17 cellular contexts compared by ENCODE assay signal in genomic region chr10:95739046-95739445, GRCh38. TPM values are rescaled to one million over a fixed set of nuclear protein-coding genes. Genes with fewer than 3 reads are reported as not detected.
DNase-seq lines count a peak whose midpoint lies in the region; FAIRE-seq and TF ChIP-seq lines count a peak whose summit lies in the region.
"Had no signal": no experiment of that assay in that cellular context is flagged by ENCODE, and none has a peak within 500 bp of the region (broad histone marks: within the 10 kb centered on the region; RNA-seq: fewer than 3 reads in every experiment).

No MANE protein-coding gene starts in this region.

- H3K36me3 ChIP-seq in Peyer's patch, result no peaks in the 10 kb centered on the region
- H3K36me3 ChIP-seq: BLaER1 treated with 17β-estradiol and CSF1 and Interleukin-3, amounts not matched to agents 10 nM and 100 nM had no signal

- H3K27me3 ChIP-seq in Peyer's patch, result no peaks in the 10 kb centered on the region
- H3K27me3 ChIP-seq: BLaER1 treated with 17β-estradiol and CSF1 and Interleukin-3, amounts not matched to agents 10 nM and 100 nM had no signal

- peaks cover 0 to 7% (median 3%) of the 10 kb centered on the region in 4 donors for H3K4me1 ChIP-seq in Peyer's patch

- no peaks in the 10 kb centered on the region for H3K36me3 Mint-ChIP-seq in activated CD4-positive, alpha-beta memory T cell treated with anti-CD3 and anti-CD28 coated beads for 36 hours
- H3K36me3 Mint-ChIP-seq in activated CD4-positive, alpha-beta memory T cell treated with anti-CD3 and anti-CD28 coated beads, Interleukin-2, amount 10 ng/mL, durations not matched to agents 7 days and 5 days (ENCODE audit: low read depth), result no peaks in the 10 kb centered on the region
- H3K36me3 Mint-ChIP-seq in T-helper 2 cell treated with Interferon-gamma antibody and Interleukin-4, amounts not matched to agents 5 μg/mL and 100 μg/mL, for 36 hours (ENCODE audit: low read depth), result peaks cover 5% of the 10 kb centered on the region
- H3K36me3 Mint-ChIP-seq in nephron (ENCODE audit: low read depth) (no peaks in the 10 kb centered on the region), chondrocyte (ENCODE audit: low read depth) (no peaks in the 10 kb centered on the region)
- H3K36me3 Mint-ChIP-seq: CD8-positive, alpha-beta T cell had no signal

- no peak for TF ChIP-seq POLR2A in Peyer's patch (IDR thresholded peaks at IDR 0.05)

- no peak for TF ChIP-seq CTCF in nephron (IDR thresholded peaks at IDR 0.05; ENCODE audit: unreplicated experiment in 3 of 3)
- TF ChIP-seq CTCF in Peyer's patch (IDR thresholded peaks at IDR 0.05), result no peak
- TF ChIP-seq CTCF in chondrocyte (IDR thresholded peaks at IDR 0.05), result no peak

- H3K27ac Mint-ChIP-seq in activated CD4-positive, alpha-beta memory T cell treated with anti-CD3 and anti-CD28 coated beads for 36 hours, result no peak overlapping the region
- H3K27ac Mint-ChIP-seq in activated CD4-positive, alpha-beta memory T cell treated with anti-CD3 and anti-CD28 coated beads, Interleukin-2, amount 10 ng/mL, durations not matched to agents 7 days and 5 days, result no peak overlapping the region
- peak overlapping the region; percentile 17 for H3K27ac Mint-ChIP-seq in T-helper 2 cell treated with Interferon-gamma antibody and Interleukin-4, amounts not matched to agents 5 μg/mL and 100 μg/mL, for 36 hours
- peak overlapping the region in 2 of 3 experiments; percentile 2 to 50 for H3K27ac Mint-ChIP-seq in nephron
- H3K27ac Mint-ChIP-seq in chondrocyte (ENCODE audit: unreplicated experiment), result no peak overlapping the region
- H3K27ac Mint-ChIP-seq: B cell; CD8-positive, alpha-beta T cell; HFFc6 had no signal

- H3K9me3 ChIP-seq in Peyer's patch, result no peaks in the 10 kb centered on the region

- CTCF ChIA-PET in activated CD4-positive, alpha-beta memory T cell treated with anti-CD3 and anti-CD28 coated beads for 36 hours (lab: Charles Lee), result interaction anchor here (1.0 kb wide), 1 partner anchor 46 kb away, joined by 3 read pairs; the partner anchor contains the start of gene TCTN3
- CTCF ChIA-PET in activated CD4-positive, alpha-beta memory T cell treated with anti-CD3 and anti-CD28 coated beads, Interleukin-2, amount 10 ng/mL, durations not matched to agents 7 days and 5 days (lab: Charles Lee), result interaction anchor here (3.1 kb wide), 1 partner anchor 45 kb away, joined by 9 read pairs; the partner anchor contains the start of gene TCTN3

- no peaks in the 10 kb centered on the region for H3K4me1 Mint-ChIP-seq in activated CD4-positive, alpha-beta memory T cell treated with anti-CD3 and anti-CD28 coated beads for 36 hours (ENCODE audit: low read depth)
- peaks cover 11% of the 10 kb centered on the region for H3K4me1 Mint-ChIP-seq in activated CD4-positive, alpha-beta memory T cell treated with anti-CD3 and anti-CD28 coated beads, Interleukin-2, amount 10 ng/mL, durations not matched to agents 7 days and 5 days
- peaks cover 23% of the 10 kb centered on the region for H3K4me1 Mint-ChIP-seq in T-helper 2 cell treated with Interferon-gamma antibody and Interleukin-4, amounts not matched to agents 5 μg/mL and 100 μg/mL, for 36 hours (ENCODE audit: low read depth)
- H3K4me1 Mint-ChIP-seq in nephron, result peaks cover 38% of the 10 kb centered on the region
- peaks cover 23% of the 10 kb centered on the region for H3K4me1 Mint-ChIP-seq in chondrocyte (ENCODE audit: low read depth)

- intact Hi-C loops in activated CD4-positive, alpha-beta memory T cell treated with anti-CD3 and anti-CD28 coated beads for 36 hours (cut with micrococcal nuclease), result no loop called here

- no peak overlapping the region for H3K4me3 Mint-ChIP-seq in activated CD4-positive, alpha-beta memory T cell treated with anti-CD3 and anti-CD28 coated beads for 36 hours
- no peak overlapping the region for H3K4me3 Mint-ChIP-seq in activated CD4-positive, alpha-beta memory T cell treated with anti-CD3 and anti-CD28 coated beads, Interleukin-2, amount 10 ng/mL, durations not matched to agents 7 days and 5 days
- H3K4me3 Mint-ChIP-seq in T-helper 2 cell treated with Interferon-gamma antibody and Interleukin-4, amounts not matched to agents 5 μg/mL and 100 μg/mL, for 36 hours, result no peak overlapping the region
- H3K4me3 Mint-ChIP-seq in nephron (no peak overlapping the region), chondrocyte (ENCODE audit: unreplicated experiment) (no peak overlapping the region)
- H3K4me3 Mint-ChIP-seq: B cell; CD8-positive, alpha-beta T cell; HFFc6 had no signal

- peak; percentile 14 for DNase-seq in activated CD4-positive, alpha-beta memory T cell treated with anti-CD3 and anti-CD28 coated beads for 36 hours
- DNase-seq in activated CD4-positive, alpha-beta memory T cell treated with anti-CD3 and anti-CD28 coated beads, Interleukin-2, amount 10 ng/mL, durations not matched to agents 7 days and 5 days, result no peak
- DNase-seq in GM19239 (ENCODE audit: insufficient read length, low spot score), result no peak
- no peak for DNase-seq in T-helper 2 cell treated with Interferon-gamma antibody and Interleukin-4, amounts not matched to agents 5 μg/mL and 100 μg/mL, for 36 hours (ENCODE audit: low spot score)
- DNase-seq in Peyer's patch, result no peak
- no peak for DNase-seq in chondrocyte (ENCODE audit: low spot score)
- DNase-seq: Calu3; CD8-positive, alpha-beta T cell; DMS79 treated with DMSO at 0.1 percent for 48 hours; GF-D8; GOT3; H7; HFFc6 had no signal

- POLR2A ChIA-PET in activated CD4-positive, alpha-beta memory T cell treated with anti-CD3 and anti-CD28 coated beads for 36 hours (lab: Charles Lee), result no interaction called here
- POLR2A ChIA-PET in activated CD4-positive, alpha-beta memory T cell treated with anti-CD3 and anti-CD28 coated beads, Interleukin-2, amount 10 ng/mL, durations not matched to agents 7 days and 5 days (lab: Charles Lee), result no interaction called here

- H3K9me3 Mint-ChIP-seq in activated CD4-positive, alpha-beta memory T cell treated with anti-CD3 and anti-CD28 coated beads for 36 hours, result peaks cover 3% of the 10 kb centered on the region
- H3K9me3 Mint-ChIP-seq in activated CD4-positive, alpha-beta memory T cell treated with anti-CD3 and anti-CD28 coated beads, Interleukin-2, amount 10 ng/mL, durations not matched to agents 7 days and 5 days, result peaks cover 8% of the 10 kb centered on the region
- peaks cover 6% of the 10 kb centered on the region for H3K9me3 Mint-ChIP-seq in T-helper 2 cell treated with Interferon-gamma antibody and Interleukin-4, amounts not matched to agents 5 μg/mL and 100 μg/mL, for 36 hours
- H3K9me3 Mint-ChIP-seq in nephron (peaks cover 3% of the 10 kb centered on the region), chondrocyte (ENCODE audit: low read depth) (no peaks in the 10 kb centered on the region)

- no peak overlapping the region for H3K4me3 ChIP-seq in Peyer's patch
- H3K4me3 ChIP-seq: BLaER1 treated with 17β-estradiol and CSF1 and Interleukin-3, amounts not matched to agents 10 nM and 100 nM had no signal

- H3K27me3 Mint-ChIP-seq in activated CD4-positive, alpha-beta memory T cell treated with anti-CD3 and anti-CD28 coated beads for 36 hours, result peaks cover 8% of the 10 kb centered on the region
- H3K27me3 Mint-ChIP-seq in activated CD4-positive, alpha-beta memory T cell treated with anti-CD3 and anti-CD28 coated beads, Interleukin-2, amount 10 ng/mL, durations not matched to agents 7 days and 5 days, result peaks cover 14% of the 10 kb centered on the region
- H3K27me3 Mint-ChIP-seq in T-helper 2 cell treated with Interferon-gamma antibody and Interleukin-4, amounts not matched to agents 5 μg/mL and 100 μg/mL, for 36 hours (ENCODE audit: low read depth), result peaks cover 6% of the 10 kb centered on the region
- H3K27me3 Mint-ChIP-seq in nephron (ENCODE audit: low read depth) (peaks cover 4% of the 10 kb centered on the region), chondrocyte (ENCODE audit: low read depth) (no peaks in the 10 kb centered on the region)
- H3K27me3 Mint-ChIP-seq: B cell had no signal

- H3K27ac ChIP-seq in Peyer's patch, result no peak overlapping the region
- H3K27ac ChIP-seq: BLaER1 treated with 17β-estradiol and CSF1 and Interleukin-3, amounts not matched to agents 10 nM and 100 nM had no signal

- peak; percentile 14 for FAIRE-seq in GM19239 (lab: Jason Lieb, UNC)
- FAIRE-seq: HepG2 had no signal

RNA-seq across cellular contexts. Expression of gene ENTPD1, which starts 16.9 kb away (rescaled TPM):
- total RNA-seq in activated CD4-positive, alpha-beta memory T cell treated with anti-CD3 and anti-CD28 coated beads for 36 hours, result 1 to 10 TPM; 2.5 to 2.8 TPM
- total RNA-seq in activated CD4-positive, alpha-beta memory T cell treated with anti-CD3 and anti-CD28 coated beads, Interleukin-2, amount 10 ng/mL, durations not matched to agents 7 days and 5 days, result 10 to 100 TPM; 29.7 to 33.3 TPM
- 10 to 100 TPM in 3 of 4 donors, 1 to 10 TPM in 1; 5.8 to 73.4 (median 16.8) TPM for total RNA-seq in Peyer's patch
- total RNA-seq in chondrocyte, result 2.1 to 6.0 TPM (median 5.2 TPM) in 3 replicates
- total RNA-seq: HFFc6 had no signal

RNA-seq across cellular contexts. Expression of gene TCTN3, which starts 45.3 kb away (rescaled TPM):
- total RNA-seq in activated CD4-positive, alpha-beta memory T cell treated with anti-CD3 and anti-CD28 coated beads for 36 hours, result 10 to 100 TPM; 22.9 to 26.3 TPM
- 10 to 100 TPM; 26.2 to 28.5 TPM for total RNA-seq in activated CD4-positive, alpha-beta memory T cell treated with anti-CD3 and anti-CD28 coated beads, Interleukin-2, amount 10 ng/mL, durations not matched to agents 7 days and 5 days
- 10 to 100 TPM in 3 of 4 donors, 1 to 10 TPM in 1; 5.0 to 27.1 (median 24.0) TPM for total RNA-seq in Peyer's patch
- 32.7 to 54.6 TPM (median 35.8 TPM) in 3 replicates for total RNA-seq in chondrocyte

Comparison
In these comparisons a context has a peak if more than half of its experiments do, and no peak if none do; other contexts are left out.
1. H3K27ac Mint-ChIP-seq: peak in T-helper 2 cell treated with Interferon-gamma antibody and Interleukin-4, amounts not matched to agents 5 μg/mL and 100 μg/mL, for 36 hours (single experiment) and nephron (2 of 3); none in activated CD4-positive, alpha-beta memory T cell treated with anti-CD3 and anti-CD28 coated beads for 36 hours (single experiment), activated CD4-positive, alpha-beta memory T cell treated with anti-CD3 and anti-CD28 coated beads, Interleukin-2, amount 10 ng/mL, durations not matched to agents 7 days and 5 days (single experiment) and chondrocyte (single experiment).